Comparison of ENCODE assay signal across 5 cellular contexts in genomic region chr18:27231221-27231620, GRCh38. TPM values are rescaled to one million over a fixed set of nuclear protein-coding genes. Genes with fewer than 3 reads are reported as not detected.
"Had no signal": no experiment of that assay in that cellular context is flagged by ENCODE, and none has a peak within 500 bp of the region (broad histone marks: within the 10 kb centered on the region; RNA-seq: fewer than 3 reads in every experiment).

No MANE protein-coding gene starts in this region.

RNA-seq across cellular contexts. Expression of gene CHST9, which starts 46.1 kb away (rescaled TPM):
- total RNA-seq: dermis microvascular lymphatic vessel endothelial cell, lung microvascular endothelial cell, mesenteric fat pad, natural killer cell, smooth muscle cell had no signal
- polyA plus RNA-seq: smooth muscle cell had no signal
